ENCODE assay signal across 2 cellular contexts in genomic region chr5:115641948-115642347, GRCh38.
TF ChIP-seq lines count a peak whose summit lies in the region.

No MANE protein-coding gene starts in this region.

TF ChIP-seq in SK-N-SH treated with all-trans-retinoic acid at 6 μM for 48 hours, 23 proteins besides CTCF, POLR2A, EP300 and RAD21:
- TF ChIP-seq ZNF8 (CRISPR knock-in tag; IDR thresholded peaks at IDR 0.05) (no peak), POU6F1 (CRISPR knock-in tag; IDR thresholded peaks at IDR 0.05; ENCODE audit: borderline replicate concordance, low read depth) (no peak), ISL1 (CRISPR knock-in tag; IDR thresholded peaks at IDR 0.05) (peak; percentile 50)

TF ChIP-seq in endothelial cell of umbilical vein, 7 proteins besides CTCF, POLR2A, EP300 and RAD21:
- TF ChIP-seq FOS (IDR thresholded peaks at IDR 0.05; ENCODE audit: borderline replicate concordance, insufficient read depth, low read length) (peak; percentile 68), JUN (IDR thresholded peaks at IDR 0.05; ENCODE audit: borderline replicate concordance, insufficient read depth, insufficient read length, low read depth) (peak; percentile 6), GATA2 (IDR thresholded peaks at IDR 0.05; ENCODE audit: insufficient read depth, insufficient read length, low read depth, low read length) (no peak)
